Comparison of ENCODE assay signal across 3 cellular contexts in the genomic region with DNA sequence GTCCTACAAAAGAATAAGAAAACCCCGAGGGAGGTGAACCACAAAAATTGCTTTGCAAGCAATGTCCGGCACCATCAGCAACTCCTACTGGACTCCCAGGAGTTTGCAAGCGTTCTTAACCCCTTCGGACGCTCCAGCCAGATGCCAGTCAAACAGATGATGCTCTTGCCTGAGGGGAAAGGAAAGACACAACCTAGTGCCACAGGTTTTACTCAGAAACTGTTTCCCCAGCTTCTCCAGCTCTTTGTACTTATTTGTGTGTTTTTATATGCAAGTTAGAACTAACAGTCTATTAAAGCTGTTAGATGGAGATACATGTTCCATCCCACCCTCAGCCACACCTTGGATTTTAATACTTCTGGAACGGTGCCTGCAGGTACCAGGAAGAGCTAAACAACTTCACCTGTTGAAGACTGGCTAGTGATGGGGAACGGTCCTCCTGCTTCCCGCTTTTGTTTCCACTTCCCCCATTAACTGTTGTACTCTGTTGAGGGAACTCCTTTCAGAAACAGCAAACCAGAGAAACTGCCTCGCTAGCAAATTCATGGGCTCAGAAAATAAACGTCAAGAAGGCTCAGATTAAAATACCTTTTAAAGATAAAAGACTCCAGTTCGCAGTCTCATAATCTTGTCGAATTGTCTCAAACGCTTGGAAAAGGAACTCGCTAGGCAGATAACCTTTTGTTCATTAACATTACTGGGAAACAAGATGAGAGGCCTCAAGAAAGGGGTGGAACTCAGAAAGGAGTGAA.
TF ChIP-seq lines count a peak whose summit lies in the region.

No MANE protein-coding gene starts in this region.

TF ChIP-seq in HEK293, 187 proteins besides CTCF, POLR2A, EP300 and RAD21:
- TF ChIP-seq ZNF341 (tag by site-specific recombination; IDR thresholded peaks at IDR 0.05; ENCODE audit: low read depth) (peak; percentile 63), ZBTB21 (tag by site-specific recombination; IDR thresholded peaks at IDR 0.05) (no peak), ZNF76 (tag by site-specific recombination; IDR thresholded peaks at IDR 0.05; ENCODE audit: borderline replicate concordance, low read depth) (0 out of 2 replicates have a peak, but pooled peaks have one; percentile 2), ZNF335 (tag by site-specific recombination; conservative IDR thresholded peaks at IDR 0.05) (peak; percentile 61; the same call in 1 of the 2 replicates), ZNF544 (tag by site-specific recombination; IDR thresholded peaks at IDR 0.05) (no peak), SCRT2 (tag by site-specific recombination; IDR thresholded peaks at IDR 0.05) (peak; percentile 90), TRIM28 (IDR thresholded peaks at IDR 0.05; ENCODE audit: borderline replicate concordance, low read length) (0 out of 2 replicates have a peak, but pooled peaks have one; percentile 60)

TF ChIP-seq in SK-N-SH, 30 proteins besides CTCF, POLR2A, EP300 and RAD21:
- peak; percentile 35; the same call in 1 of the 2 replicates for TF ChIP-seq POLR2AphosphoS5 (IDR thresholded peaks at IDR 0.05; ENCODE audit: low read depth, low read length)
- TF ChIP-seq CHD2 (IDR thresholded peaks at IDR 0.05; ENCODE audit: low read length, partially characterized antibody), result peak; percentile 40
- TF ChIP-seq ELF1 (IDR thresholded peaks at IDR 0.05), result no peak
- TF ChIP-seq, protein P1, sequence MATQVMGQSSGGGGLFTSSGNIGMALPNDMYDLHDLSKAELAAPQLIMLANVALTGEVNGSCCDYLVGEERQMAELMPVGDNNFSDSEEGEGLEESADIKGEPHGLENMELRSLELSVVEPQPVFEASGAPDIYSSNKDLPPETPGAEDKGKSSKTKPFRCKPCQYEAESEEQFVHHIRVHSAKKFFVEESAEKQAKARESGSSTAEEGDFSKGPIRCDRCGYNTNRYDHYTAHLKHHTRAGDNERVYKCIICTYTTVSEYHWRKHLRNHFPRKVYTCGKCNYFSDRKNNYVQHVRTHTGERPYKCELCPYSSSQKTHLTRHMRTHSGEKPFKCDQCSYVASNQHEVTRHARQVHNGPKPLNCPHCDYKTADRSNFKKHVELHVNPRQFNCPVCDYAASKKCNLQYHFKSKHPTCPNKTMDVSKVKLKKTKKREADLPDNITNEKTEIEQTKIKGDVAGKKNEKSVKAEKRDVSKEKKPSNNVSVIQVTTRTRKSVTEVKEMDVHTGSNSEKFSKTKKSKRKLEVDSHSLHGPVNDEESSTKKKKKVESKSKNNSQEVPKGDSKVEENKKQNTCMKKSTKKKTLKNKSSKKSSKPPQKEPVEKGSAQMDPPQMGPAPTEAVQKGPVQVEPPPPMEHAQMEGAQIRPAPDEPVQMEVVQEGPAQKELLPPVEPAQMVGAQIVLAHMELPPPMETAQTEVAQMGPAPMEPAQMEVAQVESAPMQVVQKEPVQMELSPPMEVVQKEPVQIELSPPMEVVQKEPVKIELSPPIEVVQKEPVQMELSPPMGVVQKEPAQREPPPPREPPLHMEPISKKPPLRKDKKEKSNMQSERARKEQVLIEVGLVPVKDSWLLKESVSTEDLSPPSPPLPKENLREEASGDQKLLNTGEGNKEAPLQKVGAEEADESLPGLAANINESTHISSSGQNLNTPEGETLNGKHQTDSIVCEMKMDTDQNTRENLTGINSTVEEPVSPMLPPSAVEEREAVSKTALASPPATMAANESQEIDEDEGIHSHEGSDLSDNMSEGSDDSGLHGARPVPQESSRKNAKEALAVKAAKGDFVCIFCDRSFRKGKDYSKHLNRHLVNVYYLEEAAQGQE (IDR thresholded peaks at IDR 0.05; ENCODE audit: low read depth, low read length), result no peak
- TF ChIP-seq GATA2 (CRISPR knock-in tag; IDR thresholded peaks at IDR 0.05), result peak; percentile 16; the same call in 1 of the 2 replicates
- TF ChIP-seq, protein P2, sequence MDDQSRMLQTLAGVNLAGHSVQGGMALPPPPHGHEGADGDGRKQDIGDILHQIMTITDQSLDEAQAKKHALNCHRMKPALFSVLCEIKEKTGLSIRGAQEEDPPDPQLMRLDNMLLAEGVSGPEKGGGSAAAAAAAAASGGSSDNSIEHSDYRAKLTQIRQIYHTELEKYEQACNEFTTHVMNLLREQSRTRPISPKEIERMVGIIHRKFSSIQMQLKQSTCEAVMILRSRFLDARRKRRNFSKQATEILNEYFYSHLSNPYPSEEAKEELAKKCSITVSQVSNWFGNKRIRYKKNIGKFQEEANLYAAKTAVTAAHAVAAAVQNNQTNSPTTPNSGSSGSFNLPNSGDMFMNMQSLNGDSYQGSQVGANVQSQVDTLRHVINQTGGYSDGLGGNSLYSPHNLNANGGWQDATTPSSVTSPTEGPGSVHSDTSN (IDR thresholded peaks at IDR 0.05), result peak; percentile 60
- peak; percentile 39; the same call in 1 of the 2 replicates for TF ChIP-seq SMC3 (IDR thresholded peaks at IDR 0.05; ENCODE audit: low read depth, low read length)
- peak; percentile 47; the same call in 1 of the 2 replicates for TF ChIP-seq RCOR1 (IDR thresholded peaks at IDR 0.05; ENCODE audit: low read length)

TF ChIP-seq in H1, 55 proteins besides CTCF, POLR2A, EP300 and RAD21:
- TF ChIP-seq YY1 (IDR thresholded peaks at IDR 0.05; ENCODE audit: low read depth, low read length), result peak; percentile 21; the same call in 1 of the 2 replicates
- TF ChIP-seq BCL11A (IDR thresholded peaks at IDR 0.05; ENCODE audit: low read depth in 2 of 2, low read length in 2 of 2), result no peak
- no peak for TF ChIP-seq CBX8 (IDR thresholded peaks at IDR 0.05; ENCODE audit: borderline replicate concordance, low read depth, low read length)
- no peak for TF ChIP-seq FOSL1 (IDR thresholded peaks at IDR 0.05; ENCODE audit: insufficient read depth, low read depth, low read length)
- TF ChIP-seq PHF8 (conservative IDR thresholded peaks at IDR 0.05; ENCODE audit: low read depth, low read length), result no peak
- TF ChIP-seq POLR2AphosphoS5 (IDR thresholded peaks at IDR 0.05; ENCODE audit: low read depth, low read length), result peak; percentile 37; the same call in 1 of the 2 replicates
- no peak for TF ChIP-seq NANOG (IDR thresholded peaks at IDR 0.05; ENCODE audit: insufficient read depth, low read depth, low read length, poor library complexity, severe bottlenecking)
- peak; percentile 38 for TF ChIP-seq ASH2L (IDR thresholded peaks at IDR 0.05; ENCODE audit: low read length)
